ENCODE assay signal across 8 cellular contexts in genomic region chr4:121227254-121227867, GRCh38.
A peak's percentile ranks its signal among the peaks of the same experiment; 100 is the strongest.
DNase-seq lines count a peak whose midpoint lies in the region; ATAC-seq and TF ChIP-seq lines count a peak whose summit lies in the region.

No MANE protein-coding gene starts in this region.

- TF ChIP-seq RAD21 in HCT116 (IDR thresholded peaks at IDR 0.05; ENCODE audit: low read depth), result no peak

- BruUV-seq in HCT116 (replicated peaks; lab: Mats Ljungman, UMichigan), result no TSS peak

- H3K27me3 Mint-ChIP-seq in activated CD4-positive, alpha-beta T cell treated with anti-CD3 and anti-CD28 coated beads, Interleukin-2, amount 10 ng/mL, durations not matched to agents 7 days and 5 days, result no peaks in the 10 kb centered on the region

- H3K4me3 ChIP-seq in HCT116 (replicated peaks in 1 of 2; ENCODE audit: low read depth in 1 of 2, low read length in 2 of 2) (no peak overlapping the region), Loucy (ENCODE audit: low read length, poor library complexity, severe bottlenecking) (no peak overlapping the region)

- H3K9me3 Mint-ChIP-seq in activated CD4-positive, alpha-beta T cell treated with anti-CD3 and anti-CD28 coated beads, Interleukin-2, amount 10 ng/mL, durations not matched to agents 7 days and 5 days, result peaks cover 2% of the 10 kb centered on the region
- no peaks in the 10 kb centered on the region for H3K9me3 Mint-ChIP-seq in stimulated activated effector memory CD8-positive, alpha-beta T cell treated with anti-CD3 and anti-CD28 coated beads, Interleukin-12 subunit alpha, Interleukin-12 subunit beta, amount 100 ng/mL, for 72 hours

- H3K4me1 ChIP-seq in HCT116 (ENCODE audit: control insufficient read depth in 1 of 2, insufficient read depth in 2 of 2, low read length in 2 of 2) (no peaks in the 10 kb centered on the region), Loucy (ENCODE audit: insufficient read depth, low read length, poor library complexity, severe bottlenecking) (no peaks in the 10 kb centered on the region)

- no peaks in the 10 kb centered on the region for H3F3A ChIP-seq in Loucy (ENCODE audit: low read depth)

- H3K27ac ChIP-seq in HCT116 (ENCODE audit: low read depth, low read length), result no peak overlapping the region

- POLR2A ChIA-PET in activated CD4-positive, alpha-beta T cell treated with anti-CD3 and anti-CD28 coated beads, Interleukin-2, amount 10 ng/mL, durations not matched to agents 7 days and 5 days (lab: Charles Lee), result no interaction called here
- POLR2A ChIA-PET in HCT116 (lab: Charles Lee), result no interaction called here

- H3K27me3 ChIP-seq in HCT116 (ENCODE audit: insufficient read depth, low read length) (no peaks in the 10 kb centered on the region), Loucy (ENCODE audit: insufficient read depth, low read length, poor library complexity, severe bottlenecking) (no peaks in the 10 kb centered on the region)

- peak; percentile 61 for ATAC-seq in HCT116
- ATAC-seq in stimulated activated effector memory CD8-positive, alpha-beta T cell treated with anti-CD3 and anti-CD28 coated beads, Interleukin-12 subunit alpha, Interleukin-12 subunit beta, amount 100 ng/mL, for 72 hours, result peak; percentile 93

- no peaks in the 10 kb centered on the region for H4K20me1 ChIP-seq in HCT116 (ENCODE audit: insufficient read depth)
- H4K20me1 ChIP-seq in Loucy (ENCODE audit: insufficient read depth, low read length, poor library complexity, severe bottlenecking), result no peaks in the 10 kb centered on the region

- H3K9me2 ChIP-seq in HCT116 (ENCODE audit: insufficient read depth), result no peaks in the 10 kb centered on the region
- H3K9me2 ChIP-seq in Loucy (replicated peaks; ENCODE audit: low read depth, low read length), result no peaks in the 10 kb centered on the region

- CTCF ChIA-PET in activated CD4-positive, alpha-beta T cell treated with anti-CD3 and anti-CD28 coated beads, Interleukin-2, amount 10 ng/mL, durations not matched to agents 7 days and 5 days (lab: Charles Lee), result interaction anchor here (1.0 to 1.7 kb wide), 5 partner anchors 10 to 61 kb away, joined by 3 to 6 read pairs (median 3); no protein-coding TSS in a partner anchor
- CTCF ChIA-PET in HCT116 (lab: Charles Lee), result interaction anchor here (1.2 to 1.3 kb wide), 2 partner anchors 25 to 35 kb away, joined by 3 to 8 read pairs; no protein-coding TSS in a partner anchor

- TF ChIP-seq POLR2A in HCT116 (IDR thresholded peaks at IDR 0.05; ENCODE audit: borderline replicate concordance, extremely low read depth, insufficient read depth, insufficient read length), result no peak

- H3K4me2 ChIP-seq in HCT116 (ENCODE audit: low read length), result no peak overlapping the region
- no peak overlapping the region for H3K4me2 ChIP-seq in Loucy (ENCODE audit: low read depth, low read length, poor library complexity, severe bottlenecking)

- H3K9me3 ChIP-seq in HCT116 (ENCODE audit: control insufficient read depth in 1 of 2, insufficient read depth in 1 of 2, low read depth in 1 of 2, low read length in 2 of 2) (no peaks in the 10 kb centered on the region), Loucy (ENCODE audit: insufficient read depth, low read depth, low read length) (no peaks in the 10 kb centered on the region)

- no peaks in the 10 kb centered on the region for H3K36me3 ChIP-seq in HCT116 (ENCODE audit: control insufficient read depth in 1 of 2, insufficient read depth in 2 of 2, low read length in 2 of 2)
- H3K36me3 ChIP-seq in Loucy (ENCODE audit: insufficient read depth, low read length), result no peaks in the 10 kb centered on the region

- peak overlapping the region; percentile 58 for H2AFZ ChIP-seq in HCT116 (ENCODE audit: low read depth, low read length, poor library complexity, severe bottlenecking)
- no peak overlapping the region; the same call in 1 of the 2 replicates for H2AFZ ChIP-seq in Loucy (ENCODE audit: low read length)

- DNase-seq in activated CD4-positive, alpha-beta T cell treated with anti-CD3 and anti-CD28 coated beads, Interleukin-2, amount 10 ng/mL, durations not matched to agents 7 days and 5 days, result no peak
- DNase-seq in activated CD4-positive, alpha-beta T cell treated with anti-CD3 and anti-CD28 coated beads for 48 hours, result no peak
- DNase-seq in HCT116 (ENCODE audit: low read depth, low spot score) (peak; percentile 3), T1000 (lab: John Stamatoyannopoulos, UW) (no peak), NCI-H748 (lab: John Stamatoyannopoulos, UW; ENCODE audit: unreplicated experiment) (no peak)
- no peak for DNase-seq in stimulated activated effector memory CD8-positive, alpha-beta T cell treated with anti-CD3 and anti-CD28 coated beads, Interleukin-12 subunit alpha, Interleukin-12 subunit beta, amount 100 ng/mL, for 72 hours (ENCODE audit: low spot score in 2 of 2)
- DNase-seq in effector CD8-positive, alpha-beta T cell (lab: John Stamatoyannopoulos, UW), result no peak

- RAD21 ChIA-PET in HCT116 (lab: Charles Lee; ENCODE audit: low non-redundant PET in 1 of 2, low total read pairs in 2 of 2, uncharacterized antibody in 2 of 2, unreplicated experiment in 2 of 2), result no interaction called here

- H3K79me2 ChIP-seq in HCT116 (ENCODE audit: insufficient read depth, low read length), result no peaks in the 10 kb centered on the region
- H3K79me2 ChIP-seq in Loucy (ENCODE audit: insufficient read depth, low read length), result no peaks in the 10 kb centered on the region

- intact Hi-C loops in HCT116 (cut with micrococcal nuclease), result no loop called here

- TF ChIP-seq CTCF in HCT116 (IDR thresholded peaks at IDR 0.05 in 2 of 3, conservative IDR thresholded peaks at IDR 0.05 in 1 of 3; ENCODE audit: borderline replicate concordance in 1 of 3, insufficient read depth in 1 of 3, low read depth in 2 of 3, low read length in 2 of 3), result peak in 2 of 3 experiments; percentile 26 to 33; a peak in 3 of 6 replicates
- peak; percentile 31; the same call in 1 of the 2 replicates for TF ChIP-seq CTCF in Loucy (conservative IDR thresholded peaks at IDR 0.05; ENCODE audit: low read length)

- H3K4me3 Mint-ChIP-seq in activated CD4-positive, alpha-beta T cell treated with anti-CD3 and anti-CD28 coated beads, Interleukin-2, amount 10 ng/mL, durations not matched to agents 7 days and 5 days, result peak overlapping the region; percentile 55
- H3K4me3 Mint-ChIP-seq in stimulated activated effector memory CD8-positive, alpha-beta T cell treated with anti-CD3 and anti-CD28 coated beads, Interleukin-12 subunit alpha, Interleukin-12 subunit beta, amount 100 ng/mL, for 72 hours, result peak overlapping the region; percentile 77

- H3K27ac Mint-ChIP-seq in activated CD4-positive, alpha-beta T cell treated with anti-CD3 and anti-CD28 coated beads, Interleukin-2, amount 10 ng/mL, durations not matched to agents 7 days and 5 days, result peak overlapping the region; percentile 20
- peak overlapping the region; percentile 94 for H3K27ac Mint-ChIP-seq in stimulated activated effector memory CD8-positive, alpha-beta T cell treated with anti-CD3 and anti-CD28 coated beads, Interleukin-12 subunit alpha, Interleukin-12 subunit beta, amount 100 ng/mL, for 72 hours

- no peaks in the 10 kb centered on the region for H3K36me3 Mint-ChIP-seq in activated CD4-positive, alpha-beta T cell treated with anti-CD3 and anti-CD28 coated beads, Interleukin-2, amount 10 ng/mL, durations not matched to agents 7 days and 5 days (ENCODE audit: low read depth)
- peaks cover 40% of the 10 kb centered on the region for H3K36me3 Mint-ChIP-seq in stimulated activated effector memory CD8-positive, alpha-beta T cell treated with anti-CD3 and anti-CD28 coated beads, Interleukin-12 subunit alpha, Interleukin-12 subunit beta, amount 100 ng/mL, for 72 hours

- H3K9ac ChIP-seq in HCT116 (ENCODE audit: low read length), result no peak overlapping the region
- no peak overlapping the region for H3K9ac ChIP-seq in Loucy (ENCODE audit: low read depth, low read length, poor library complexity, severe bottlenecking)

- peaks cover 17% of the 10 kb centered on the region for H3K4me1 Mint-ChIP-seq in activated CD4-positive, alpha-beta T cell treated with anti-CD3 and anti-CD28 coated beads, Interleukin-2, amount 10 ng/mL, durations not matched to agents 7 days and 5 days
- H3K4me1 Mint-ChIP-seq in stimulated activated effector memory CD8-positive, alpha-beta T cell treated with anti-CD3 and anti-CD28 coated beads, Interleukin-12 subunit alpha, Interleukin-12 subunit beta, amount 100 ng/mL, for 72 hours, result peaks cover 35% of the 10 kb centered on the region

TF ChIP-seq in HCT116, 20 proteins besides CTCF, POLR2A, EP300 and RAD21:
- TF ChIP-seq SIN3A (IDR thresholded peaks at IDR 0.05; ENCODE audit: low read depth) (no peak), ZFX (IDR thresholded peaks at IDR 0.05) (no peak), ZBTB33 (IDR thresholded peaks at IDR 0.05; ENCODE audit: extremely low read depth, insufficient replicate concordance, low read length) (no peak), EZH2 (IDR thresholded peaks at IDR 0.05) (no peak)
TF ChIP-seq in HCT116: peak in this region for 0.
